19 cellular contexts compared by ENCODE assay signal in genomic region chr14:30532264-30532663, GRCh38.
"Had no signal": no experiment of that assay in that cellular context is flagged by ENCODE, and none has a peak within 500 bp of the region (broad histone marks: within the 10 kb centered on the region; RNA-seq: fewer than 3 reads in every experiment).

No MANE protein-coding gene starts in this region.

- H3K9me3 ChIP-seq: body of pancreas, tibial nerve, uterus had no signal

- DNase-seq: activated CD4-positive, alpha-beta T cell treated with anti-CD3 and anti-CD28 coated beads for 36 hours; activated CD4-positive, alpha-beta T cell treated with anti-CD3 and anti-CD28 coated beads, Interleukin-2, amount 50 U/mL, for 48 hours; activated CD8-positive, alpha-beta memory T cell treated with anti-CD3 and anti-CD28 coated beads, Interleukin-2, amount 10 ng/mL, durations not matched to agents 7 days and 5 days; activated naive CD4-positive, alpha-beta T cell treated with Interleukin-2 at 50 U/mL for 16 hours; activated T-cell treated with anti-CD3 and anti-CD28 coated beads, Interleukin-2, amount 50 U/mL, for 1 hour; body of pancreas; central memory CD4-positive, alpha-beta T cell; foreskin keratinocyte; hypothalamus; islet precursor cell; mammary epithelial cell; midbrain; occipital lobe; stimulated activated CD4-positive, alpha-beta T cell treated with anti-CD3 and anti-CD28 coated beads, Interleukin-2, amount 100 ng/mL, for 24 hours; stimulated activated naive CD4-positive, alpha-beta T cell treated with Interleukin-2 at 50 U/mL for 16 hours; uterus had no signal

- H3K4me3 ChIP-seq: body of pancreas, tibial nerve, uterus had no signal

- H3K27me3 ChIP-seq: body of pancreas, tibial nerve, uterus had no signal

- ATAC-seq: activated CD4-positive, alpha-beta T cell treated with anti-CD3 and anti-CD28 coated beads for 36 hours; activated CD8-positive, alpha-beta memory T cell treated with anti-CD3 and anti-CD28 coated beads, Interleukin-2, amount 10 ng/mL, durations not matched to agents 7 days and 5 days; body of pancreas; esophagus mucosa; foreskin keratinocyte; WTC11 had no signal

- H3K36me3 ChIP-seq: tibial nerve, uterus had no signal

- H3K4me1 ChIP-seq: body of pancreas, foreskin keratinocyte, tibial nerve, uterus had no signal

- H3K27ac ChIP-seq: body of pancreas, foreskin keratinocyte, tibial nerve, uterus had no signal
